9 cellular contexts compared by ENCODE assay signal in the genomic region with DNA sequence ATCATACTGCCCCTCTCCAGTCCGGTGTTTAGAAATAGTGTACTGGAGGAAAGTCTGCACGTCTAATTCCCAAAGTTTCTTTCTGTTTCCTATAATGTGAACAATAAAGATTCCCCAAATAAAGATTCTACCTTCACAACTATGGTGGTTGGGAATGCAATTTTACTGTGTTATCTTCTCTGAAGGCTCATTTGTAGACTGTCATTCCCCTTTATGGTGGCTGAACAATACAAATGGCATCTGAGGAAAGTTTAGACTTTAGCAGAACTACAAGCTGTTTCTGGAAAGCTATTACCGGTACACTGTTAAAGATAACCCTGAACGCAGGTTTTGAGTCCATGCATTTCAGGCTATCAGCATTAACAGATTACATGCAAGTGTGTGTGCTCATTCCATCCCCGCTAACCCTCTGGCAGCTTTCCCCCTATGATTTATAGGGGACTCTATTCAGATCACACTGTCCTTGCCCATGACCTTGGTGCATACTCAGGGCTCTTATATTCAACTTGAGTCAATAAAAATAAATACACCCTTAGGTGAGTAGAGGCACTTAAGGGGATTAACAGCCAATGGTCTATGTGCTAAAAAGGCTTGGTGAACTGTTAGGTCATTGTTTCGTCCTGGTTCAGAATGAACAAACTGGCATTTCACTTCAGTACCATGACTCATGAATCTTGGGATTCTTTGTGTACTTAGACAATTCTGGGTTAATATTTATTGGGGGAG.
DNase-seq lines count a peak whose midpoint lies in the region; ATAC-seq and TF ChIP-seq lines count a peak whose summit lies in the region.
"Had no signal": no experiment of that assay in that cellular context is flagged by ENCODE, and none has a peak within 500 bp of the region (broad histone marks: within the 10 kb centered on the region; RNA-seq: fewer than 3 reads in every experiment).

No MANE protein-coding gene starts in this region.

- H3K27me3 ChIP-seq in foreskin keratinocyte (peaks cover 42% of the 10 kb centered on the region), ascending aorta (no peaks in the 10 kb centered on the region)

- no peaks in the 10 kb centered on the region for H3K36me3 ChIP-seq in ascending aorta
- H3K36me3 ChIP-seq: esophagus squamous epithelium had no signal

- intact Hi-C loops in ascending aorta (cut with DNase I), result loop anchor here (5.0 kb wide), 1 partner anchor 38 kb away; no protein-coding TSS in a partner anchor

- no peaks in the 10 kb centered on the region for H3K9me3 ChIP-seq in ascending aorta
- H3K9me3 ChIP-seq: esophagus squamous epithelium had no signal

- peak; percentile 5 for DNase-seq in NOMO-1 treated with DMSO at 0.1 percent for 48 hours (lab: John Stamatoyannopoulos, UW; ENCODE audit: unreplicated experiment)
- no peak for DNase-seq in NOMO-1 (lab: John Stamatoyannopoulos, UW; ENCODE audit: unreplicated experiment in 2 of 2)
- DNase-seq in RPMI7951 (ENCODE audit: low read depth), result peak; percentile 62
- peak; percentile 13 to 43 for DNase-seq in foreskin keratinocyte
- DNase-seq in superior temporal gyrus (ENCODE audit: extremely low spot score), result peak; percentile 46
- no peak for DNase-seq in ascending aorta (ENCODE audit: low spot score in 2 of 2)
- no peak for DNase-seq in cerebellar nuclear complex (lab: John Stamatoyannopoulos, UW)
- DNase-seq: esophagus squamous epithelium had no signal

- H3K27ac ChIP-seq in foreskin keratinocyte (no peak overlapping the region), ascending aorta (no peak overlapping the region)

- no peak overlapping the region for H3K4me3 ChIP-seq in ascending aorta
- H3K4me3 ChIP-seq: esophagus squamous epithelium had no signal

- no peaks in the 10 kb centered on the region for H3K4me1 ChIP-seq in foreskin keratinocyte
- H3K4me1 ChIP-seq in ascending aorta, result no peaks in the 10 kb centered on the region

- no peak for ATAC-seq in foreskin keratinocyte
- ATAC-seq in GM19452 (IDR thresholded peaks at IDR 0.05; ENCODE audit: unreplicated experiment), result no peak

- TF ChIP-seq CTCF in foreskin keratinocyte (conservative IDR thresholded peaks at IDR 0.05), result no peak
- no peak for TF ChIP-seq CTCF in ascending aorta (IDR thresholded peaks at IDR 0.05)

Comparison
In these comparisons a context has a peak if more than half of its experiments do, and no peak if none do; other contexts are left out.
1. DNase-seq: peak in NOMO-1 treated with DMSO at 0.1 percent for 48 hours (single experiment), RPMI7951 (single experiment), foreskin keratinocyte (2 of 2) and superior temporal gyrus (single experiment); none in NOMO-1 (0 of 2), ascending aorta (0 of 2) and cerebellar nuclear complex (0 of 2).